9 cellular contexts compared by ENCODE assay signal in the genomic region with DNA sequence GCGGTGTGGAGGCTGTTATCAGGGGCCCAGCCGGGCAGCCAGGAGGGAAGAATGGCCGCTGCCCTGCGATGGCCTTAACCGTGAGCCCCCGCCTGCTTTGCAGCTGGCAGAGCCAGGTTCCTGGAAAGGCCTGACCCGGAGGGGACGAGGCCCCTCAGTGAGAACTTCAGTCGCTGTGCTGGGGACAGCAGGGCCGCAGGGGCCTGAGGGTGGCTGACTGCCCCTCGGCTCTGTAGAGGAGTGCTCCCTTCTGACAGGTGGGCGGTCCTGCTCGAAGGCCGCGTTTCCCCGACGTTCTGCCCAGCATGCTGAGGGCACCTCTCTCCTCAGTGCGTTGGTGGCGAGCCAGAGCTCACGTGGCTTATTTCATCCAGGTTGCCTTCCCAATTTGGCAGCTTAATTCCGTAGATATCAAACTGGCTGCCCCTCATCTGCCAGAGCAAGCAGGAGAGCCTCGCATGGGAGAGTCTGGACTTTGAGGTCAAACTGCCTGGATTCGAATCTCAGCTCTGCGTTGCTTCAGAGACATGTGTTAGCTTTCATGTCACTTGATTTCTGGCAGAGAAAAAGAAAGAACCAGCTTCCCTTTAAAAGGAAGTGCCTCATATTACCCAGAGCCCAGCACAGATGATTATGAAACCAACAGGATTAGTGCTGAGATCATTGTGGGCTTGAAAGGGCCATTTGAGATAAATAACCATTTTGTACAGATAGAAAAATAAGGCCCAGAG.
DNase-seq lines count a peak whose midpoint lies in the region; ATAC-seq and TF ChIP-seq lines count a peak whose summit lies in the region.
"Had no signal": no experiment of that assay in that cellular context is flagged by ENCODE, and none has a peak within 500 bp of the region (broad histone marks: within the 10 kb centered on the region; RNA-seq: fewer than 3 reads in every experiment).

No MANE protein-coding gene starts in this region.

- H3K27me3 Mint-ChIP-seq in natural killer cell (ENCODE audit: low read depth in 2 of 2) = no peaks in the 10 kb centered on the region
- H3K27me3 Mint-ChIP-seq: effector memory CD8-positive, alpha-beta T cell had no signal

- no peaks in the 10 kb centered on the region for H3K36me3 Mint-ChIP-seq in natural killer cell

- TF ChIP-seq CTCF in natural killer cell (IDR thresholded peaks at IDR 0.05) = no peak

- peak overlapping the region; percentile 80 to 93 for H3K27ac Mint-ChIP-seq in natural killer cell

- peak; percentile 60 to 70 (median 60) for ATAC-seq in natural killer cell
- no peak for ATAC-seq in GM21529 (IDR thresholded peaks at IDR 0.05; ENCODE audit: unreplicated experiment)
- no peak for ATAC-seq in HG03280 (IDR thresholded peaks at IDR 0.05; ENCODE audit: unreplicated experiment)
- ATAC-seq: effector memory CD8-positive, alpha-beta T cell had no signal

- DNase-seq in AG08395 (ENCODE audit: low spot score) = peak; percentile 71
- DNase-seq in NCI-H1694 treated with DMSO at 0.1 percent for 48 hours (lab: John Stamatoyannopoulos, UW) = peak; percentile 100
- peak; percentile 59 for DNase-seq in epidermal melanocyte (ENCODE audit: insufficient read length, low spot score)
- no peak for DNase-seq in natural killer cell
- no peak for DNase-seq in NCI-H1092 treated with DMSO at 0.1 percent for 48 hours (lab: John Stamatoyannopoulos, UW)
- DNase-seq in COLO829 (ENCODE audit: low spot score) = no peak
- DNase-seq: effector memory CD8-positive, alpha-beta T cell had no signal

- peak overlapping the region; percentile 62 for H3K4me3 Mint-ChIP-seq in natural killer cell

- peaks cover 13 to 19% of the 10 kb centered on the region in 2 donors for H3K4me1 Mint-ChIP-seq in natural killer cell

- H3K9me3 Mint-ChIP-seq in natural killer cell = no peaks in the 10 kb centered on the region
- H3K9me3 Mint-ChIP-seq: effector memory CD8-positive, alpha-beta T cell had no signal

- intact Hi-C loops in natural killer cell (cut with micrococcal nuclease) = no loop called here

Comparison
In these comparisons a context has a peak if more than half of its experiments do, and no peak if none do; other contexts are left out.
1. DNase-seq: peak in AG08395 (single experiment), NCI-H1694 treated with DMSO at 0.1 percent for 48 hours (single experiment) and epidermal melanocyte (single experiment); none in natural killer cell (single experiment), NCI-H1092 treated with DMSO at 0.1 percent for 48 hours (single experiment) and COLO829 (single experiment).
2. ATAC-seq: peak in natural killer cell (3 of 3); none in GM21529 (single experiment) and HG03280 (single experiment).